In the genomic region with DNA sequence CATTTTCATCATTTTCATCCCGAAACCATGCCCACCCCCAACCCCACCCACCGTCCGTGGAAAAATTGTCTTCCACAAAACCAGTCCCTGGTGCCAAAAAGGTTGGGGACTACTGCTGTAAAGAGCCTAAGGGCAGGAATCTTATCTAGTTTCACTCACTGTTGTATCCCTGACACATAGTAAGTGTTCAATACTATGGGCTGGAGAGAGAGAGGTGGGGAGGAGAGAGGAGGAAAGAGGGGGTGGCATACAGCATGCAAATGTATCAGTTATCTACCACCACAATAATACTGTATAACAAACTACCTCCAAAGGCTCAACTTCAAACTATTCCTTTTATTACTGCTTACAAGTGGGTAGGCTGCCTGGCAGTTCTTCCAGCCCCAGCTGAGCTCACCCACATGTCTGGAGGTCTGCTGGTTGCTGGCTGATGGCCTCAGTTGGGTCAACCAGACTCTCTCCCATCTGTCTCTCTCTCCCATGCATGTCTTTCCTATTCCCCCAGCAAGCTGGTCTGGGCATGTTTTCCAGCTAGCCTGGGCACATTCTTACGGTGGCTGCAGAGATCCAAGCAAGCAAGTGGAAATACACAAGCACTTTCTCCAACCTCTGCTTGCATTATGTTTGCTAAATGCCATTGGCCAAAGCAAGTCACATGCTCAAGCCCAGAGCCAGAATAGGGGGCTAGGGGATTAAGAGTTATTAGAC, we compare ENCODE assay signal across 30 cellular contexts. TPM values are rescaled to one million over a fixed set of nuclear protein-coding genes. Genes with fewer than 3 reads are reported as not detected.
DNase-seq lines count a peak whose midpoint lies in the region; ATAC-seq and TF ChIP-seq lines count a peak whose summit lies in the region.
"Had no signal": no experiment of that assay in that cellular context is flagged by ENCODE, and none has a peak within 500 bp of the region (broad histone marks: within the 10 kb centered on the region; RNA-seq: fewer than 3 reads in every experiment).

No MANE protein-coding gene starts in this region.

- intact Hi-C loops in transverse colon (cut with DNase I; ENCODE audit: low total_unique reads) = no loop called here

- WGBS in mesendoderm (ENCODE audit: extremely low coverage, insufficient coverage, low lambda C conversion rate) = no CpG with 5 or more reads among the region's 4 CpGs
- WGBS in transverse colon (ENCODE audit: low coverage in 1 of 2), 2 donors = 42 to 65% methylated on average over 2 to 4 of the region's 4 CpGs

- H2BK120ac ChIP-seq in mesendoderm (ENCODE audit: low read depth, low read length) = no peak overlapping the region

- H2BK5ac ChIP-seq in mesendoderm (ENCODE audit: low read length) = no peak overlapping the region

- POLR2A ChIA-PET in RWPE1 (lab: Yijun Ruan, JAX; ENCODE audit: low non-redundant PET) = no interaction called here

- H3K79me1 ChIP-seq in mesendoderm (ENCODE audit: low read length) = no peaks in the 10 kb centered on the region

- no peak overlapping the region for H2BK15ac ChIP-seq in mesendoderm (replicated peaks; ENCODE audit: low read depth)

- no peak overlapping the region for H3K4me2 ChIP-seq in mesendoderm (ENCODE audit: low read length)

- peaks cover 5% of the 10 kb centered on the region for H3K4me1 ChIP-seq in mesendoderm (ENCODE audit: control insufficient read depth, low read depth, low read length)
- H3K4me1 ChIP-seq in transverse colon = no peaks in the 10 kb centered on the region
- H3K4me1 ChIP-seq: ascending aorta, gastrocnemius medialis, Peyer's patch, stomach, uterus had no signal

- no peak overlapping the region for H4K5ac ChIP-seq in mesendoderm (ENCODE audit: low read length)

- ATAC-seq in GM21737 (IDR thresholded peaks at IDR 0.05; ENCODE audit: unreplicated experiment) = no peak
- ATAC-seq in activated CD4-positive, CD25-positive, alpha-beta regulatory T cell treated with anti-CD3 and anti-CD28 coated beads, Interleukin-2, amount 50 U/mL, for 24 hours = no peak
- ATAC-seq: activated T-cell treated with anti-CD3 and anti-CD28 coated beads, Interleukin-2, amount 50 U/mL, for 4 hours; gastrocnemius medialis; HepG2 had no signal

- no peak for TF ChIP-seq EP300 in transverse colon (IDR thresholded peaks at IDR 0.05; ENCODE audit: low read depth)

- TF ChIP-seq POLR2A in transverse colon (IDR thresholded peaks at IDR 0.05) = no peak

- no peak overlapping the region for H2AK5ac ChIP-seq in mesendoderm (ENCODE audit: low read length)

- DNase-seq in NCI-H82 (lab: John Stamatoyannopoulos, UW) = peak; percentile 52
- DNase-seq in NCI-H82 treated with DMSO at 0.1 percent for 48 hours (lab: John Stamatoyannopoulos, UW; ENCODE audit: unreplicated experiment) = no peak
- DNase-seq in RWPE1 (ENCODE audit: low spot score) = peak; percentile 49
- DNase-seq in cerebellar cortex (ENCODE audit: low spot score) = peak; percentile 93
- DNase-seq in mesendoderm = peak; percentile 19
- no peak for DNase-seq in transverse colon
- DNase-seq: 8988T; activated CD4-positive, alpha-beta T cell treated with anti-CD3 and anti-CD28 coated beads, Interleukin-2, amount 10 ng/mL, durations not matched to agents 7 days and 5 days; activated gamma-delta T cell treated with Interleukin-2 at 50 U/mL for 16 hours; activated naive CD8-positive, alpha-beta T cell treated with anti-CD3 and anti-CD28 coated beads, Interleukin-2, amount 10 ng/mL, durations not matched to agents 7 days and 5 days; activated T-cell treated with anti-CD3 and anti-CD28 coated beads, Interleukin-2, amount 50 U/mL, for 4 hours; CD4-positive, CD25-positive, alpha-beta regulatory T cell; dermis blood vessel endothelial cell; DMS79; gastrocnemius medialis; H7; Kasumi-1; NCI-H1436 treated with DMSO at 0.1 percent for 48 hours; NCI-H510A treated with DMSO at 0.1 percent for 48 hours; Peyer's patch; sigmoid colon; stimulated activated CD4-positive, alpha-beta T cell treated with anti-CD3 and anti-CD28 coated beads, Interleukin-4, amount 100 ng/mL, for 1 hour; stomach; SW 1271; uterus had no signal

- no peak overlapping the region for H4K8ac ChIP-seq in mesendoderm (ENCODE audit: low read depth, low read length)

- H3K18ac ChIP-seq in mesendoderm (ENCODE audit: low read length) = no peak overlapping the region

- CTCF ChIA-PET in RWPE1 (lab: Yijun Ruan, JAX) = interaction anchor here (2.3 kb wide), 1 partner anchor 29 kb away, joined by 6 read pairs; no protein-coding TSS in a partner anchor

- H3K9ac ChIP-seq in mesendoderm (ENCODE audit: low read length) = no peak overlapping the region

- H3K36me3 ChIP-seq in mesendoderm (ENCODE audit: control insufficient read depth, insufficient read depth, low read length) (no peaks in the 10 kb centered on the region), transverse colon (no peaks in the 10 kb centered on the region)
- H3K36me3 ChIP-seq: ascending aorta, gastrocnemius medialis, Peyer's patch, sigmoid colon, stomach, uterus had no signal

- TF ChIP-seq CTCF in RWPE1 (conservative IDR thresholded peaks at IDR 0.05; ENCODE audit: low read depth) = no peak
- TF ChIP-seq CTCF in transverse colon (IDR thresholded peaks at IDR 0.05) = no peak

- H3K9me3 ChIP-seq in transverse colon = peaks cover 0 to 3% of the 10 kb centered on the region in 2 donors
- H3K9me3 ChIP-seq: Peyer's patch had no signal

- in situ Hi-C loops in transverse colon (cut with MboI; ENCODE audit: low pct_ligation_motif_present in 1 of 4, low pct_unique_long_range_greater_than_20kb in 1 of 4, low sequenced_read_pairs in 3 of 4) = no loop called here

- H3K27me3 ChIP-seq in mesendoderm (ENCODE audit: insufficient read depth, low read length, poor library complexity) (no peaks in the 10 kb centered on the region), transverse colon (peaks cover 3% of the 10 kb centered on the region)
- H3K27me3 ChIP-seq: ascending aorta, Peyer's patch, sigmoid colon, uterus had no signal

- no peaks in the 10 kb centered on the region for H3K79me2 ChIP-seq in mesendoderm (ENCODE audit: control insufficient read depth, insufficient read depth, low read length)

- H3K4ac ChIP-seq in mesendoderm (ENCODE audit: low read depth, low read length) = peak overlapping the region; percentile 66

- peak overlapping the region; percentile 31 for H3K56ac ChIP-seq in mesendoderm (ENCODE audit: low read length)

- H3K4me3 ChIP-seq in mesendoderm (ENCODE audit: low read length) (no peak overlapping the region), transverse colon (no peak overlapping the region)
- H3K4me3 ChIP-seq: ascending aorta, gastrocnemius medialis, lung, Peyer's patch, sigmoid colon, stomach, uterus had no signal

- peak overlapping the region; percentile 74 for H3K27ac ChIP-seq in RWPE1
- no peak overlapping the region for H3K27ac ChIP-seq in mesendoderm (ENCODE audit: low read depth, low read length)
- no peak overlapping the region for H3K27ac ChIP-seq in transverse colon
- H3K27ac ChIP-seq: ascending aorta, gastrocnemius medialis, Peyer's patch, sigmoid colon, stomach, uterus had no signal

- no peak overlapping the region for H3K23ac ChIP-seq in mesendoderm (ENCODE audit: low read length)

RNA-seq across cellular contexts. Expression of a gene that starts 31.7 kb away (rescaled TPM):
- polyA plus RNA-seq in mesendoderm (2013, experiment 1 of 2) = 2.1 TPM
- polyA plus RNA-seq in mesendoderm (2013, experiment 2 of 2) = 2.2 TPM
- 1 to 10 TPM; 1.1 to 9.6 (median 6.2) TPM for total RNA-seq in transverse colon

Comparison
In these comparisons a context has a peak if more than half of its experiments do, and no peak if none do; other contexts are left out.
1. DNase-seq: peak in NCI-H82 (single experiment), RWPE1 (single experiment), cerebellar cortex (single experiment) and mesendoderm (single experiment); none in NCI-H82 treated with DMSO at 0.1 percent for 48 hours (single experiment) and transverse colon (single experiment).